ENCODE assay signal across 1 cellular context in the genomic region with DNA sequence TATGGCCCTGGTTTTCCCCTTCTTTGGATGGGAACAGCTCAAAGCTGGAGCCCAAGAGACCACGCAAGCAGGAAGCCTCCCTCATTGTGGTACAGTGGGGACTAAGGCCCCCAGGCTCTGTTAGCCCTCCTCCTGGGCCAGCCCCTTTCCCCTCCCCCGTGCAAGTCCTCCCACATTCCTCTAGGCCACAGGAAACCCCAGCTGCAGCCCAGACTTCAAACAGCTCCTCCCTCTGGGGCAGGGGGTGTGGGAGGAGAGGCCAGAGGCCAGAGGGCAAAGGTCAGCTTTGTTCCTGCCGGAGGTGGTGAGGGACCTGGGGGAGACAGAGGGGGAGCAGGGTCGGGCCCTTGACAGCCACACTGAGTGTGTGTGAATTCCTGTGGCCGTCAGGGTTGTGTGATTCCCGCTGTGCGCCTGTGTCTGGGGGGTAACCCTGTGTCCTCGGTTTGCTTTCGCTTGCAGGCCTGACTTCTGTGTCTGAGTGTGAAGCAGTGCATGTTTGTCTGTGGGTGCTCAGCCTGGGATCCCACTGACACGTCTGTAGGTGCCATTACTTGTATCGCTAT.
TF ChIP-seq lines count a peak whose summit lies in the region.

No MANE protein-coding gene starts in this region.

TF ChIP-seq in GM12878, 131 proteins besides CTCF, POLR2A, EP300 and RAD21:
- TF ChIP-seq, protein P1, sequence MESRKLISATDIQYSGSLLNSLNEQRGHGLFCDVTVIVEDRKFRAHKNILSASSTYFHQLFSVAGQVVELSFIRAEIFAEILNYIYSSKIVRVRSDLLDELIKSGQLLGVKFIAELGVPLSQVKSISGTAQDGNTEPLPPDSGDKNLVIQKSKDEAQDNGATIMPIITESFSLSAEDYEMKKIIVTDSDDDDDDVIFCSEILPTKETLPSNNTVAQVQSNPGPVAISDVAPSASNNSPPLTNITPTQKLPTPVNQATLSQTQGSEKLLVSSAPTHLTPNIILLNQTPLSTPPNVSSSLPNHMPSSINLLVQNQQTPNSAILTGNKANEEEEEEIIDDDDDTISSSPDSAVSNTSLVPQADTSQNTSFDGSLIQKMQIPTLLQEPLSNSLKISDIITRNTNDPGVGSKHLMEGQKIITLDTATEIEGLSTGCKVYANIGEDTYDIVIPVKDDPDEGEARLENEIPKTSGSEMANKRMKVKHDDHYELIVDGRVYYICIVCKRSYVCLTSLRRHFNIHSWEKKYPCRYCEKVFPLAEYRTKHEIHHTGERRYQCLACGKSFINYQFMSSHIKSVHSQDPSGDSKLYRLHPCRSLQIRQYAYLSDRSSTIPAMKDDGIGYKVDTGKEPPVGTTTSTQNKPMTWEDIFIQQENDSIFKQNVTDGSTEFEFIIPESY (IDR thresholded peaks at IDR 0.05) = peak; percentile 85; the same call in 1 of the 2 replicates
- TF ChIP-seq NR2F1 (conservative IDR thresholded peaks at IDR 0.05) = peak; percentile 100
- TF ChIP-seq, protein P2, sequence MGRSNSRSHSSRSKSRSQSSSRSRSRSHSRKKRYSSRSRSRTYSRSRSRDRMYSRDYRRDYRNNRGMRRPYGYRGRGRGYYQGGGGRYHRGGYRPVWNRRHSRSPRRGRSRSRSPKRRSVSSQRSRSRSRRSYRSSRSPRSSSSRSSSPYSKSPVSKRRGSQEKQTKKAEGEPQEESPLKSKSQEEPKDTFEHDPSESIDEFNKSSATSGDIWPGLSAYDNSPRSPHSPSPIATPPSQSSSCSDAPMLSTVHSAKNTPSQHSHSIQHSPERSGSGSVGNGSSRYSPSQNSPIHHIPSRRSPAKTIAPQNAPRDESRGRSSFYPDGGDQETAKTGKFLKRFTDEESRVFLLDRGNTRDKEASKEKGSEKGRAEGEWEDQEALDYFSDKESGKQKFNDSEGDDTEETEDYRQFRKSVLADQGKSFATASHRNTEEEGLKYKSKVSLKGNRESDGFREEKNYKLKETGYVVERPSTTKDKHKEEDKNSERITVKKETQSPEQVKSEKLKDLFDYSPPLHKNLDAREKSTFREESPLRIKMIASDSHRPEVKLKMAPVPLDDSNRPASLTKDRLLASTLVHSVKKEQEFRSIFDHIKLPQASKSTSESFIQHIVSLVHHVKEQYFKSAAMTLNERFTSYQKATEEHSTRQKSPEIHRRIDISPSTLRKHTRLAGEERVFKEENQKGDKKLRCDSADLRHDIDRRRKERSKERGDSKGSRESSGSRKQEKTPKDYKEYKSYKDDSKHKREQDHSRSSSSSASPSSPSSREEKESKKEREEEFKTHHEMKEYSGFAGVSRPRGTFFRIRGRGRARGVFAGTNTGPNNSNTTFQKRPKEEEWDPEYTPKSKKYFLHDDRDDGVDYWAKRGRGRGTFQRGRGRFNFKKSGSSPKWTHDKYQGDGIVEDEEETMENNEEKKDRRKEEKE (IDR thresholded peaks at IDR 0.05) = no peak
- no peak for TF ChIP-seq BRCA1 (IDR thresholded peaks at IDR 0.05; ENCODE audit: low read depth, low read length)
- TF ChIP-seq MEF2B (IDR thresholded peaks at IDR 0.05; ENCODE audit: partially characterized antibody, poor library complexity, severe bottlenecking) = peak; percentile 51
- TF ChIP-seq RELA (IDR thresholded peaks at IDR 0.05; ENCODE audit: borderline replicate concordance, partially characterized antibody) = no peak
- peak; percentile 60; the same call in 1 of the 2 replicates for TF ChIP-seq DPF2 (IDR thresholded peaks at IDR 0.05)
- TF ChIP-seq NR2C1 (IDR thresholded peaks at IDR 0.05) = peak; percentile 95
- TF ChIP-seq IKZF1 (conservative IDR thresholded peaks at IDR 0.05) = peak; percentile 64
- peak; percentile 20 to 33; a peak in 2 of 4 replicates for TF ChIP-seq IKZF2 (IDR thresholded peaks at IDR 0.05)
- peak; percentile 68; the same call in 1 of the 2 replicates for TF ChIP-seq MTA2 (IDR thresholded peaks at IDR 0.05; ENCODE audit: low read depth)
- peak; percentile 85; the same call in 1 of the 2 replicates for TF ChIP-seq ZNF687 (IDR thresholded peaks at IDR 0.05)
- peak; percentile 81 for TF ChIP-seq MLLT1 (IDR thresholded peaks at IDR 0.05)
